2 cellular contexts compared by ENCODE assay signal in the genomic region with DNA sequence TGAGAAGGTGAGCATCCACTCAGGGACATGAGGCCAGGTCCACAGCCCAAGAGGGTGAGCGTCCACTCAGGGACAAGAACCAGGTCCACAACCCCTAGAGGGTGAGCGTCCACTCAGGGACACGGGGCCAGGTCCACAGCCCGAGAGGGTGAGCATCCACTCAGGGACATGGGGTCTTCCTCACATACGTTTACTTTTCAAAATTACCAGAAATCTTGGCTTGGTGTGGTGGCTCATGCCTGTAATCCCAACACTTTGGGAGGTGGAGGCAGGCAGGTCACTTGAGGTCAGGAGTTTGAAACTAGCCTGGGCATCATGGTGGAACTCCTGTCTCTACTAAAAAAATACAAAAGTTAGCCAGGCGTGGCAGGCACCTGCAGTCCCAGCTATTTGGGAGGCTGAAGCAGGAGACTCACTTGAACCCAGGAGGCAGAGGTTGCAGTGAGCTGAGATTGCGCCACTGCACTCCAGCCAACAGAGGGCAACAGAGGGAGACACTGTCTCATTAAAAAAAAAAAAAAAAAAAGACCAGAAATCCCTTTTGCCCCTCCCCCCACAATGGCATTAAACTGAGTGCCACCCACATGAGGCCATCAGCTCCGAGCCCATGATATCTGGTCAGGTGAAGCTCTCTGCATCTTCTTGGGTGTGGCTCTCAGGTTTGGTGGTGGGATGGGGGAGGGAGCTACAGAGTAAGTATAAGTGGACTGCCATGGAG.
A peak's percentile ranks its signal among the peaks of the same experiment; 100 is the strongest.
TF ChIP-seq lines count a peak whose summit lies in the region.

No MANE protein-coding gene starts in this region.

TF ChIP-seq in IMR-90, 13 proteins besides CTCF, POLR2A, EP300 and RAD21:
- no peak for TF ChIP-seq SMC3 (IDR thresholded peaks at IDR 0.05; ENCODE audit: low read depth, low read length)
- no peak for TF ChIP-seq MXI1 (IDR thresholded peaks at IDR 0.05; ENCODE audit: borderline replicate concordance, low read depth, low read length)
- TF ChIP-seq, protein P1, sequence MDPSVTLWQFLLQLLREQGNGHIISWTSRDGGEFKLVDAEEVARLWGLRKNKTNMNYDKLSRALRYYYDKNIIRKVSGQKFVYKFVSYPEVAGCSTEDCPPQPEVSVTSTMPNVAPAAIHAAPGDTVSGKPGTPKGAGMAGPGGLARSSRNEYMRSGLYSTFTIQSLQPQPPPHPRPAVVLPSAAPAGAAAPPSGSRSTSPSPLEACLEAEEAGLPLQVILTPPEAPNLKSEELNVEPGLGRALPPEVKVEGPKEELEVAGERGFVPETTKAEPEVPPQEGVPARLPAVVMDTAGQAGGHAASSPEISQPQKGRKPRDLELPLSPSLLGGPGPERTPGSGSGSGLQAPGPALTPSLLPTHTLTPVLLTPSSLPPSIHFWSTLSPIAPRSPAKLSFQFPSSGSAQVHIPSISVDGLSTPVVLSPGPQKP (IDR thresholded peaks at IDR 0.05; ENCODE audit: borderline replicate concordance, low read depth, low read length), result no peak
- no peak for TF ChIP-seq FOS (IDR thresholded peaks at IDR 0.05; ENCODE audit: low read depth, low read length)
- TF ChIP-seq, protein P2, sequence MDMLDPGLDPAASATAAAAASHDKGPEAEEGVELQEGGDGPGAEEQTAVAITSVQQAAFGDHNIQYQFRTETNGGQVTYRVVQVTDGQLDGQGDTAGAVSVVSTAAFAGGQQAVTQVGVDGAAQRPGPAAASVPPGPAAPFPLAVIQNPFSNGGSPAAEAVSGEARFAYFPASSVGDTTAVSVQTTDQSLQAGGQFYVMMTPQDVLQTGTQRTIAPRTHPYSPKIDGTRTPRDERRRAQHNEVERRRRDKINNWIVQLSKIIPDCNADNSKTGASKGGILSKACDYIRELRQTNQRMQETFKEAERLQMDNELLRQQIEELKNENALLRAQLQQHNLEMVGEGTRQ (IDR thresholded peaks at IDR 0.05; ENCODE audit: low read depth, low read length), result no peak
- TF ChIP-seq MAFK (IDR thresholded peaks at IDR 0.05; ENCODE audit: low read depth, low read length), result no peak
- TF ChIP-seq BHLHE40 (IDR thresholded peaks at IDR 0.05; ENCODE audit: low read depth, low read length), result no peak
- no peak for TF ChIP-seq CEBPB (IDR thresholded peaks at IDR 0.05; ENCODE audit: low read depth, low read length)
- TF ChIP-seq RCOR1 (IDR thresholded peaks at IDR 0.05; ENCODE audit: insufficient replicate concordance, low read length), result no peak
- no peak for TF ChIP-seq MAZ (IDR thresholded peaks at IDR 0.05; ENCODE audit: borderline replicate concordance, low read depth, low read length)
- no peak for TF ChIP-seq CHD1 (IDR thresholded peaks at IDR 0.05; ENCODE audit: low read depth, low read length)
- no peak for TF ChIP-seq NFE2L2 (IDR thresholded peaks at IDR 0.05; ENCODE audit: low read depth, low read length)
- no peak for TF ChIP-seq RFX5 (IDR thresholded peaks at IDR 0.05; ENCODE audit: low read depth, low read length)

TF ChIP-seq in GM12878, 131 proteins besides CTCF, POLR2A, EP300 and RAD21:
- TF ChIP-seq NFXL1 (IDR thresholded peaks at IDR 0.05; ENCODE audit: borderline replicate concordance), result no peak
- TF ChIP-seq ZNF384 (IDR thresholded peaks at IDR 0.05; ENCODE audit: borderline replicate concordance, low read depth, low read length), result peak; percentile 47; the same call in 1 of the 2 replicates
TF ChIP-seq in GM12878: peak in this region for 1.
